ENCODE assay signal across 26 cellular contexts in genomic region chr19:5910638-5910907, GRCh38. TPM values are rescaled to one million over a fixed set of nuclear protein-coding genes. Genes with fewer than 3 reads are reported as not detected.
A peak's percentile ranks its signal among the peaks of the same experiment; 100 is the strongest.
DNase-seq lines count a peak whose midpoint lies in the region; ATAC-seq and TF ChIP-seq lines count a peak whose summit lies in the region.
"Had no signal": no experiment of that assay in that cellular context is flagged by ENCODE, and none has a peak within 500 bp of the region (broad histone marks: within the 10 kb centered on the region; RNA-seq: fewer than 3 reads in every experiment).

No MANE protein-coding gene starts in this region.

- H3K9me3 Mint-ChIP-seq in mesothelial cell of epicardium = no peaks in the 10 kb centered on the region
- H3K9me3 Mint-ChIP-seq in activated naive CD8-positive, alpha-beta T cell treated with anti-CD3 and anti-CD28 coated beads, Interleukin-2, amount 50 U/mL, for 24 hours = no peaks in the 10 kb centered on the region

- peaks cover 7% of the 10 kb centered on the region for H3K4me1 Mint-ChIP-seq in mesothelial cell of epicardium
- H3K4me1 Mint-ChIP-seq in activated naive CD8-positive, alpha-beta T cell treated with anti-CD3 and anti-CD28 coated beads, Interleukin-2, amount 50 U/mL, for 24 hours = peaks cover 24% of the 10 kb centered on the region

- H3K36me3 Mint-ChIP-seq in mesothelial cell of epicardium = peaks cover 4% of the 10 kb centered on the region
- peaks cover 7% of the 10 kb centered on the region for H3K36me3 Mint-ChIP-seq in activated naive CD8-positive, alpha-beta T cell treated with anti-CD3 and anti-CD28 coated beads, Interleukin-2, amount 50 U/mL, for 24 hours (ENCODE audit: low read depth)

- H3K27me3 Mint-ChIP-seq in mesothelial cell of epicardium (ENCODE audit: low read depth) = no peaks in the 10 kb centered on the region
- no peaks in the 10 kb centered on the region for H3K27me3 Mint-ChIP-seq in activated naive CD8-positive, alpha-beta T cell treated with anti-CD3 and anti-CD28 coated beads, Interleukin-2, amount 50 U/mL, for 24 hours
- H3K27me3 Mint-ChIP-seq: CD4-positive, alpha-beta memory T cell had no signal

- peak overlapping the region; percentile 30 for H3K27ac Mint-ChIP-seq in mesothelial cell of epicardium
- no peak overlapping the region for H3K27ac Mint-ChIP-seq in activated naive CD8-positive, alpha-beta T cell treated with anti-CD3 and anti-CD28 coated beads, Interleukin-2, amount 50 U/mL, for 24 hours
- H3K27ac Mint-ChIP-seq: CD4-positive, alpha-beta memory T cell had no signal

- no peaks in the 10 kb centered on the region for H3K9me3 ChIP-seq in SJCRH30 (replicated peaks)

- H3K27me3 ChIP-seq in SJCRH30 = no peaks in the 10 kb centered on the region

- H3K36me3 ChIP-seq in SJCRH30 = peaks cover 6% of the 10 kb centered on the region; the same call in 1 of the 2 replicates

- H3K4me1 ChIP-seq in SJCRH30 = peaks cover 19% of the 10 kb centered on the region

- in situ Hi-C loops in GM13976 (cut with MboI; ENCODE audit: low sequenced_read_pairs, unreplicated experiment) = no loop called here

- ATAC-seq in activated naive CD8-positive, alpha-beta T cell treated with anti-CD3 and anti-CD28 coated beads, Interleukin-2, amount 50 U/mL, for 24 hours = no peak
- ATAC-seq: HCT116, PC-3 had no signal

- no peak overlapping the region for H3K4me3 Mint-ChIP-seq in mesothelial cell of epicardium
- no peak overlapping the region for H3K4me3 Mint-ChIP-seq in activated naive CD8-positive, alpha-beta T cell treated with anti-CD3 and anti-CD28 coated beads, Interleukin-2, amount 50 U/mL, for 24 hours
- H3K4me3 Mint-ChIP-seq: CD4-positive, alpha-beta memory T cell had no signal

- peak overlapping the region; percentile 83 for H3K27ac ChIP-seq in SJCRH30
- H3K27ac ChIP-seq in cingulate gyrus (ENCODE audit: low read depth, low read length) = peak overlapping the region; percentile 90
- H3K27ac ChIP-seq in temporal lobe (ENCODE audit: low read depth, low read length) = peak overlapping the region; percentile 87

- DNase-seq in SJCRH30 (no peak), mesothelial cell of epicardium (ENCODE audit: low spot score in 2 of 2, unreplicated experiment in 2 of 2) (no peak), GM13976 (ENCODE audit: low spot score) (no peak)
- DNase-seq in stimulated activated CD4-positive, alpha-beta T cell treated with anti-CD3 and anti-CD28 coated beads, Interleukin-4, amount 100 ng/mL, for 24 hours = no peak
- DNase-seq in activated naive CD8-positive, alpha-beta T cell treated with anti-CD3 and anti-CD28 coated beads, Interleukin-2, amount 50 U/mL, for 24 hours = no peak
- DNase-seq: CD4-positive, alpha-beta memory T cell; KBM-7; MV-4-11; NCI-H1105; NCI-H1436 treated with DMSO at 0.1 percent for 48 hours; NCI-H187 treated with DMSO at 0.1 percent for 48 hours; NCI-H2171 treated with DMSO at 0.1 percent for 48 hours; NCI-H524 treated with DMSO at 0.1 percent for 48 hours; NCI-H82; NK-92 treated with Interleukin-12 subunit alpha and Interleukin-12 subunit beta, amount 100 ng/mL, for 24 hours; PC-3; Right ventricle myocardium superior had no signal

- TF ChIP-seq CTCF in mesothelial cell of epicardium (IDR thresholded peaks at IDR 0.05; ENCODE audit: unreplicated experiment) (no peak), GM13976 (IDR thresholded peaks at IDR 0.05; ENCODE audit: borderline replicate concordance, control extremely low read depth, extremely low read depth, insufficient read depth, missing control alignments) (no peak)

- no peak overlapping the region for H3K4me3 ChIP-seq in SJCRH30

RNA-seq across cellular contexts. Expression of gene CAPS, which starts 3.5 kb away (rescaled TPM):
- total RNA-seq in SJCRH30 (2014; rRNA removed; shearing (Covaris generic)) = 0.73 and 1.9 TPM in 2 replicates
- 16.2 to 17.2 TPM (median 16.7 TPM) in 3 replicates for total RNA-seq in mesothelial cell of epicardium
- total RNA-seq in temporal lobe = 5.7 TPM

RNA-seq across cellular contexts. Expression of gene VMAC, which starts 5.9 kb away (rescaled TPM):
- total RNA-seq in SJCRH30 (2014; rRNA removed; shearing (Covaris generic)) = 0.94 and 1.3 TPM in 2 replicates
- total RNA-seq in mesothelial cell of epicardium (11.0 to 12.3 TPM (median 11.0 TPM) in 3 replicates), temporal lobe (3.0 TPM)

RNA-seq across cellular contexts. Expression of gene NDUFA11, which starts 7.0 kb away (rescaled TPM):
- 245 and 307 TPM in 2 replicates for total RNA-seq in SJCRH30 (2014; rRNA removed; shearing (Covaris generic))
- total RNA-seq in mesothelial cell of epicardium (229 to 235 TPM (median 233 TPM) in 3 replicates), temporal lobe (66.1 TPM)

RNA-seq across cellular contexts. Expression of gene FUT5, which starts 40.2 kb away (rescaled TPM):
- 0.61 and 0.94 TPM in 2 replicates for total RNA-seq in SJCRH30 (2014; rRNA removed; shearing (Covaris generic))
- 0.47 to 0.79 TPM (median 0.73 TPM) in 3 replicates for total RNA-seq in mesothelial cell of epicardium
- total RNA-seq in temporal lobe = not detected
- total RNA-seq: A673, H4, HT1080, LHCN-M2, MCF 10A, PC-3, Right ventricle myocardium superior, SK-MEL-5 had no signal

RNA-seq across cellular contexts. Expression of gene FUT3, which starts 59.3 kb away (rescaled TPM):
- total RNA-seq in SJCRH30 (2014; rRNA removed; shearing (Covaris generic)) = 21.9 and 23.9 TPM in 2 replicates
- total RNA-seq in mesothelial cell of epicardium (0.49 to 1.1 TPM (median 0.90 TPM) in 3 replicates), temporal lobe (0.25 TPM)
- total RNA-seq: A673, H4, HT1080, LHCN-M2, Right ventricle myocardium superior had no signal
